8 cellular contexts compared by ENCODE assay signal in the genomic region with DNA sequence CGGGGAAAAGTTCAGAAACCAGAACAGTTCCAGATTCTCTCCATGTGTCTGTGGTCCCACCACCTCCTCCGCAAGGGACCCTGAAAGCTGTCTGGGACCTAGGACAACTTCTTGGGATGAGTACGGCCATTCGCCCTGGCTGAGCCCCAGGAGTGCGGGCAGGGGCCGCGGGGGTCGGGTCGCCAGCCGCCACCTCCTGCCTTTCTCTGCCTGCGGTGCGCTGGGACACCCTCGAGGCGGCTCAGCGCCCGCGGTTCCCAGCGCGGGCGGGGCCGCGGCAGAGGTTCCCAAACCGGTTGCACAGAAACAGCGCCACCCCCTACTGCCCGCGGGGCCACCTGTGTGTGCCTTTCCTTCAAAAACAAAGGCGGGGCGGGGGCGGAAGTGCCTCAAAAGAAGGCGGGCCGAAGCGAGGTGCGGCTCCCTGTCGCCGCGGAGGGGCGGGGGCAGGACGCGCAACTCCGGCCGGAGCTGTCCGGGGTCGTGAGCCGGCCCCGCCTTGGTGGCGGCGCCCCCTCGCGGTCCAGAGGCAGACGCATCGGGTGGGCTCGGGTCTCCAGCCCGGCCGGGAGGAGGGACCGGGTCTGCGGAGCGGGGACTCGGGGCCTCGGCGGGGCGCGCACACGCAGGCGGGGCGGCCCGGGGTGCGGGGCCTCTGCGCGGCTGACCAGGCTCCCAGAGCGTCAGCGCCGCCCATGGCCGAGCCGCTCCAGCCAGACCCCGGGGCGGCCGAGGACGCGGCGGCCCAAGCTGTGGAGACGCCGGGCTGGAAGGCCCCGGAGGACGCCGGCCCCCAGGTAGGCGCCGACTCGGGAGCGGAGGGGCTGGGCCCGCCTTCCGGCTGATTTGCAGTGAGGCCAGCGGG. TPM values are rescaled to one million over a fixed set of nuclear protein-coding genes. Genes with fewer than 3 reads are reported as not detected.
DNase-seq lines count a peak whose midpoint lies in the region; ATAC-seq, FAIRE-seq and TF ChIP-seq lines count a peak whose summit lies in the region.

A gene with protein sequence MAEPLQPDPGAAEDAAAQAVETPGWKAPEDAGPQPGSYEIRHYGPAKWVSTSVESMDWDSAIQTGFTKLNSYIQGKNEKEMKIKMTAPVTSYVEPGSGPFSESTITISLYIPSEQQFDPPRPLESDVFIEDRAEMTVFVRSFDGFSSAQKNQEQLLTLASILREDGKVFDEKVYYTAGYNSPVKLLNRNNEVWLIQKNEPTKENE (plus strand): TSS at position 423 of the 865 bp plus-strand sequence. CDS start 273 bp downstream, at position 696.

- peak within 1 kb of the TSS; percentile 91 to 96 for H3K9ac ChIP-seq in kidney (ENCODE audit: low read length in 2 of 2)

- intact Hi-C loops in kidney (cut with DNase I) = no loop called here

- FAIRE-seq in kidney (lab: Jason Lieb, UNC) = no peak

- TF ChIP-seq CTCF in AG09309 (IDR thresholded peaks at IDR 0.05; ENCODE audit: control insufficient read depth, insufficient read depth, low read depth, low read length, missing control alignments) = peak; percentile 30
- TF ChIP-seq CTCF in kidney (IDR thresholded peaks at IDR 0.05; ENCODE audit: borderline replicate concordance, extremely low read depth, insufficient read depth) = peak; percentile 59

- H3K27ac ChIP-seq in kidney (ENCODE audit: low read depth in 2 of 2, low read length in 2 of 2) = peak within 1 kb of the TSS; percentile 90 to 95

- H3K4me3 ChIP-seq in AG09309 (ENCODE audit: control insufficient read depth, low read depth, low read length) (peak within 1 kb of the TSS; percentile 75), kidney (ENCODE audit: low read length in 2 of 2) (peak within 1 kb of the TSS; percentile 90 to 94)

- no peaks in the 10 kb centered on the region for H3K9me3 ChIP-seq in kidney (ENCODE audit: control insufficient read depth in 1 of 2, low read length in 2 of 2)

- DNase-seq in AG09309 (ENCODE audit: low read depth) (peak; percentile 33), NCI-H446 treated with DMSO at 0.1 percent for 48 hours (lab: John Stamatoyannopoulos, UW) (peak; percentile 60), cerebellum (ENCODE audit: low spot score) (peak; percentile 92), kidney (peak; percentile 98)
- DNase-seq in activated CD4-positive, CD25-positive, alpha-beta regulatory T cell treated with anti-CD3 and anti-CD28 coated beads, Interleukin-2, amount 50 U/mL, for 72 hours = peak; percentile 88
- peak; percentile 98 for DNase-seq in stimulated activated CD4-positive, alpha-beta T cell treated with anti-CD3 and anti-CD28 coated beads, Interleukin-15, amount 100 ng/mL, for 24 hours

- peaks cover 0 to 10% of the 10 kb centered on the region in 2 donors for H3K4me1 ChIP-seq in kidney (ENCODE audit: control insufficient read depth in 1 of 2, insufficient read depth in 1 of 2, low read depth in 1 of 2, low read length in 2 of 2)

- ATAC-seq in GM19035 (IDR thresholded peaks at IDR 0.05; ENCODE audit: unreplicated experiment) (peak; percentile 85), HG03354 (IDR thresholded peaks at IDR 0.05; ENCODE audit: poor library complexity, severe bottlenecking, unreplicated experiment) (peak; percentile 84)

- H3K36me3 ChIP-seq in kidney (ENCODE audit: control insufficient read depth in 1 of 2, insufficient read depth in 2 of 2, low read length in 2 of 2) = peaks cover 7 to 16% of the 10 kb centered on the region in 2 donors

RNA-seq across cellular contexts. Expression of the gene that starts here (rescaled TPM):
- 4.4 TPM for total RNA-seq in cerebellum
- 66.5 TPM for total RNA-seq in kidney
- 62.6 TPM for polyA plus RNA-seq in kidney (ENCODE audit: insufficient read depth, low read depth, low replicate concordance)

Comparison
In these comparisons a context has a peak if more than half of its experiments do, and no peak if none do; other contexts are left out.
1. Peak in every context shown above with its lines: DNase-seq, ATAC-seq, H3K4me3 ChIP-seq and H3K27ac ChIP-seq.
2. RNA of the gene that starts here (total RNA-seq): 66.5 TPM in kidney (single experiment); 4.4 TPM in cerebellum (single experiment); every median in the first group is over 10 times any median in the second.
3. DNase-seq: peak in every context shown above with its lines; median percentile 98 in kidney; 98 in stimulated activated CD4-positive, alpha-beta T cell treated with anti-CD3 and anti-CD28 coated beads, Interleukin-15, amount 100 ng/mL, for 24 hours; 92 in cerebellum; 88 in activated CD4-positive, CD25-positive, alpha-beta regulatory T cell treated with anti-CD3 and anti-CD28 coated beads, Interleukin-2, amount 50 U/mL, for 72 hours; 60 in NCI-H446 treated with DMSO at 0.1 percent for 48 hours; 33 in AG09309.